Comparison of ENCODE assay signal across 17 cellular contexts in the genomic region with DNA sequence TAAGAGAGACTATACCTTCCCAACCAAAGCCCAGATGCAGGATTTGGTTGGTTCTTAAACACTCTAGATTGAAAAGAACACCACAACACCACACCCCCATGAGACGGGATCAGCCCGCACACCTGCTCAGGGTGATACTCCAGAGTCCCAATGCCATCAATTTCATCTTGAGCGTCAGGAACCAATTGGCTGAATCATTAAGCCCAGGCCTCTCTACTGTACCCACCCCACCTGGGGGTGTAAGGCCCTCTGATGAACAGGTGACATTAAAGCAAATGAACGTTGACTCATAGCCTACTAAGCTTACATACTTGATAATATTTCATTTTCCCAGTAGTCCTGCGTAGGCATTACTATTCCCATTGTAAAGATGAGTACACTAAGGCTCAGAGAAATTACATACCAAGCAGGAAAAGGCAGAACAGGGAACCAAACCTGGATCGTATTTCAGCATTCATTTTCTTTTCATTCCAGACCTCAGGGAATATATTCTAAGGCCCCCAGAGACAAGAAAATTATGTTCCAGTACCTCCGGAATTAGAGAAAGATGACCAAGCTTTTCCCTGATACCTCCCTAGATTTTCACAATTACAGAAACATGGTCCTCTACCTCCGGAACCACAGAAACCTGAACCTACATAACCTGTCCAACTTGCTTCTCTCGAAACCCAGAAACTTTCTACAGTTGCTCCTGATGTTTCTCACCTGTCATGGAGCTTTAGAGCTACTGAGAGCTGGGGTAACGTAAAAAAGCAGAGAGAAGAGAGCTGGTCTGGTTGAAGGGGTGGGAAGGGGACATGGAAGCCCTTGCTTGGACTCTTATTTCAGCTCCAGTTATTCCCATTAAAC. TPM values are rescaled to one million over a fixed set of nuclear protein-coding genes. Genes with fewer than 3 reads are reported as not detected.
A peak's percentile ranks its signal among the peaks of the same experiment; 100 is the strongest.
DNase-seq lines count a peak whose midpoint lies in the region; ATAC-seq and TF ChIP-seq lines count a peak whose summit lies in the region.
"Had no signal": no experiment of that assay in that cellular context is flagged by ENCODE, and none has a peak within 500 bp of the region (broad histone marks: within the 10 kb centered on the region; RNA-seq: fewer than 3 reads in every experiment).

No MANE protein-coding gene starts in this region.

- no peak overlapping the region for H2AFZ ChIP-seq in smooth muscle cell (ENCODE audit: low read depth)
- H2AFZ ChIP-seq: GM23338 had no signal

- H3K9me3 ChIP-seq in esophagus (ENCODE audit: control insufficient read depth in 2 of 2, insufficient read depth in 1 of 2, low read depth in 1 of 2, low read length in 1 of 2) (no peaks in the 10 kb centered on the region), smooth muscle cell (replicated peaks; ENCODE audit: low read depth) (no peaks in the 10 kb centered on the region), left ventricle myocardium inferior (replicated peaks) (peaks cover 9% of the 10 kb centered on the region), tibial nerve (no peaks in the 10 kb centered on the region)

- H3K27ac ChIP-seq in esophagus (ENCODE audit: low read depth in 2 of 2, low read length in 1 of 2) (peak overlapping the region; percentile 76), smooth muscle cell (ENCODE audit: low read depth) (peak overlapping the region; percentile 53), left ventricle myocardium inferior (replicated peaks) (no peak overlapping the region), tibial nerve (no peak overlapping the region)

- H4K20me1 ChIP-seq in smooth muscle cell (ENCODE audit: low read depth), result no peaks in the 10 kb centered on the region

- H3F3A ChIP-seq in smooth muscle cell (ENCODE audit: low read depth), result no peaks in the 10 kb centered on the region

- H3K4me1 ChIP-seq in esophagus (ENCODE audit: control insufficient read depth in 2 of 2, insufficient read depth in 2 of 2, low read length in 1 of 2) (no peaks in the 10 kb centered on the region), smooth muscle cell (ENCODE audit: low read depth) (no peaks in the 10 kb centered on the region), left ventricle myocardium inferior (no peaks in the 10 kb centered on the region), tibial nerve (peaks cover 0 to 6% (median 0%) of the 10 kb centered on the region in 4 donors)

- TF ChIP-seq EP300 in tibial nerve (IDR thresholded peaks at IDR 0.05), result no peak

- WGBS in esophagus, 2 donors, result 65 to 70% methylated on average over 10 of the region's 10 CpGs
- 84% methylated on average over 10 of the region's 10 CpGs for WGBS in smooth muscle cell (ENCODE audit: low lambda C conversion rate)
- WGBS in tibial nerve, 2 donors, result 88 to 89% methylated on average over 10 of the region's 10 CpGs

- H3K4me2 ChIP-seq in smooth muscle cell, result no peak overlapping the region
- H3K4me2 ChIP-seq: GM23338 had no signal

- no peak overlapping the region for H3K4me3 ChIP-seq in esophagus (ENCODE audit: low read depth in 1 of 2, low read length in 2 of 2)
- H3K4me3 ChIP-seq in smooth muscle cell, result no peak overlapping the region
- no peak overlapping the region for H3K4me3 ChIP-seq in left ventricle myocardium inferior
- no peak overlapping the region for H3K4me3 ChIP-seq in tibial nerve
- H3K4me3 ChIP-seq: GM23338 had no signal

- TF ChIP-seq POLR2A in tibial nerve (IDR thresholded peaks at IDR 0.05), result no peak

- no peak overlapping the region for H3K9ac ChIP-seq in smooth muscle cell (ENCODE audit: low read depth)

- H3K27me3 ChIP-seq in esophagus (ENCODE audit: control insufficient read depth in 1 of 2, insufficient read depth in 2 of 2, low read length in 2 of 2), result no peaks in the 10 kb centered on the region
- H3K27me3 ChIP-seq in smooth muscle cell (ENCODE audit: low read depth), result no peaks in the 10 kb centered on the region
- no peaks in the 10 kb centered on the region for H3K27me3 ChIP-seq in left ventricle myocardium inferior (ENCODE audit: low read depth)
- H3K27me3 ChIP-seq in tibial nerve, result no peaks in the 10 kb centered on the region

- DNase-seq in NCI-H1436 (lab: John Stamatoyannopoulos, UW), result peak; percentile 32
- peak; percentile 17 for DNase-seq in NCI-H510A (lab: John Stamatoyannopoulos, UW)
- no peak for DNase-seq in smooth muscle cell (lab: John Stamatoyannopoulos, UW; ENCODE audit: unreplicated experiment)
- DNase-seq in left ventricle myocardium inferior, result no peak
- DNase-seq in tibial nerve (ENCODE audit: low spot score in 2 of 2), result no peak
- DNase-seq: ACHN, AML-193, DMS79, KBM-7, NCI-H1417 treated with DMSO at 0.1 percent for 48 hours, NCI-H2081 treated with DMSO at 0.1 percent for 48 hours, NCI-H226, NCI-H526 treated with DMSO at 0.1 percent for 48 hours, RPMI8226 had no signal

- TF ChIP-seq CTCF in smooth muscle cell (IDR thresholded peaks at IDR 0.05; ENCODE audit: borderline replicate concordance, insufficient read depth, poor library complexity, severe bottlenecking), result no peak
- TF ChIP-seq CTCF in left ventricle myocardium inferior (IDR thresholded peaks at IDR 0.05; ENCODE audit: borderline replicate concordance), result no peak
- no peak for TF ChIP-seq CTCF in tibial nerve (IDR thresholded peaks at IDR 0.05)

- no peaks in the 10 kb centered on the region for H3K79me2 ChIP-seq in smooth muscle cell (ENCODE audit: low read depth)

- H3K36me3 ChIP-seq in esophagus (ENCODE audit: control insufficient read depth in 2 of 2, insufficient read depth in 2 of 2, low read length in 1 of 2) (no peaks in the 10 kb centered on the region), smooth muscle cell (ENCODE audit: low read depth) (no peaks in the 10 kb centered on the region), left ventricle myocardium inferior (no peaks in the 10 kb centered on the region), tibial nerve (no peaks in the 10 kb centered on the region)

- no peak for ATAC-seq in HG02938 (IDR thresholded peaks at IDR 0.05; ENCODE audit: unreplicated experiment)
- ATAC-seq: GM23338 had no signal

- intact Hi-C loops in left ventricle myocardium inferior (cut with micrococcal nuclease), result no loop called here

RNA-seq across cellular contexts. Expression of a gene that starts 43.1 kb away (rescaled TPM):
- 1 to 10 TPM; 4.0 to 6.6 TPM for polyA plus RNA-seq in esophagus
- total RNA-seq in smooth muscle cell, result 6.1 and 17.3 TPM in 2 replicates
- 0.63 and 0.88 TPM in 2 replicates for polyA plus RNA-seq in smooth muscle cell
- 8.2 TPM for total RNA-seq in left ventricle myocardium inferior
- total RNA-seq in tibial nerve, result 10 to 100 TPM; 15.3 to 34.5 (median 23.2) TPM

Comparison
In these comparisons a context has a peak if more than half of its experiments do, and no peak if none do; other contexts are left out.
1. DNase-seq: peak in NCI-H1436 (single experiment) and NCI-H510A (single experiment); none in smooth muscle cell (single experiment), left ventricle myocardium inferior (single experiment) and tibial nerve (0 of 2).
2. H3K27ac ChIP-seq: peak in esophagus (2 of 2) and smooth muscle cell (single experiment); none in left ventricle myocardium inferior (single experiment) and tibial nerve (0 of 4).